ENCODE assay signal across 22 cellular contexts in the genomic region with DNA sequence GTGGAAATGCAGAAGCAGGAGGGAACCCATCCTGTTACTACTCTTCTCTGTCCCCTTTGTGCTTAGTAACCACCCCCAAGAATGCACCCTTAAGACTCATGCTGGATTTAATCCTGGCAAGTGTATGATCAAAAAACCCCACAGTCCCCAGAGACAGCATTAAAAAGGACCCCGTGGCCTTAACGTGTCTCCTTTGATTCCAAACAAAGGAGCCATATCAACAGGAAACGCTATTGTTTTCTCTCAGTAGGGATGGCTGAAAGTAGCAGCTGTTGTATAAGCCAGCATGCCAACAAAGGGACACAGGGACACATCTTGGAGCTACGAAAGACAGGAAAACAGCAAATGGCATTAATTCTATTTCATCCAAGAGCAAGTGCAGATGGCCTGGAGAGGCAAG.
DNase-seq lines count a peak whose midpoint lies in the region; ATAC-seq and TF ChIP-seq lines count a peak whose summit lies in the region.
"Had no signal": no experiment of that assay in that cellular context is flagged by ENCODE, and none has a peak within 500 bp of the region (broad histone marks: within the 10 kb centered on the region; RNA-seq: fewer than 3 reads in every experiment).

No MANE protein-coding gene starts in this region.

- no peak overlapping the region for H3K56ac ChIP-seq in H9 (ENCODE audit: insufficient read length, low read depth, low read length)

- no peak overlapping the region for H4K91ac ChIP-seq in H9 (ENCODE audit: insufficient read length, low read depth, low read length)

- H4K20me1 ChIP-seq in BLaER1 (no peaks in the 10 kb centered on the region), H9 (ENCODE audit: control insufficient read depth, insufficient read depth, insufficient read length) (no peaks in the 10 kb centered on the region)

- no peak for ATAC-seq in stimulated activated naive CD8-positive, alpha-beta T cell treated with anti-CD3 and anti-CD28 coated beads, Interleukin-15, amount 100 ng/mL, for 72 hours
- ATAC-seq in CD4-positive, alpha-beta T cell (ENCODE audit: poor library complexity): no peak
- ATAC-seq: activated CD4-positive, alpha-beta T cell treated with anti-CD3 and anti-CD28 coated beads for 36 hours; activated CD8-positive, alpha-beta memory T cell treated with anti-CD3 and anti-CD28 coated beads, Interleukin-2, amount 10 ng/mL, durations not matched to agents 7 days and 5 days; CD8-positive, alpha-beta T cell; gastrocnemius medialis; left lobe of liver; right cardiac atrium had no signal

- peaks cover 12% of the 10 kb centered on the region for H3K4me1 ChIP-seq in BLaER1
- peaks cover 4% of the 10 kb centered on the region; the same call in 1 of the 2 replicates for H3K4me1 ChIP-seq in H9 (ENCODE audit: insufficient read depth, low read length)
- H3K4me1 ChIP-seq in iPS-18a (ENCODE audit: control insufficient read depth, low read depth, low read length): peaks cover 18% of the 10 kb centered on the region
- H3K4me1 ChIP-seq: gastrocnemius medialis, testis had no signal

- no peak overlapping the region for H3K18ac ChIP-seq in H9 (ENCODE audit: insufficient read length, low read depth, low read length)

- H2AFZ ChIP-seq in H9 (ENCODE audit: low read length): no peak overlapping the region

- no peaks in the 10 kb centered on the region for H3K36me3 ChIP-seq in BLaER1
- no peaks in the 10 kb centered on the region for H3K36me3 ChIP-seq in iPS-18a (ENCODE audit: control insufficient read depth, low read depth, low read length)
- H3K36me3 ChIP-seq: gastrocnemius medialis had no signal

- POLR2A ChIA-PET in CD4-positive, alpha-beta T cell (lab: Charles Lee): no interaction called here

- no peak overlapping the region for H2BK12ac ChIP-seq in H9 (ENCODE audit: insufficient read length, low read depth, low read length)

- H3K9me3 Mint-ChIP-seq in H9: peaks cover 68 to 81% of the 10 kb centered on the region in 2 experiments
- H3K9me3 Mint-ChIP-seq in stimulated activated naive CD8-positive, alpha-beta T cell treated with anti-CD3 and anti-CD28 coated beads, Interleukin-15, amount 100 ng/mL, for 72 hours: no peaks in the 10 kb centered on the region
- peaks cover 4% of the 10 kb centered on the region for H3K9me3 Mint-ChIP-seq in CD4-positive, alpha-beta T cell
- H3K9me3 Mint-ChIP-seq: activated T-helper 2 cell treated with anti-CD3 and anti-CD28 coated beads, Interferon-gamma antibody, Interleukin-2, Interleukin-4, amounts not matched to agents 10 μg/mL and 5 μg/mL and 100 μg/mL, durations not matched to agents 14 hours and 24 hours and 36 hours; CD8-positive, alpha-beta T cell had no signal

- no peak overlapping the region for H2BK120ac ChIP-seq in H9 (ENCODE audit: low read depth, low read length, poor library complexity, severe bottlenecking)

- TF ChIP-seq CTCF in H9 (conservative IDR thresholded peaks at IDR 0.05): no peak
- TF ChIP-seq CTCF in CD4-positive, alpha-beta T cell (IDR thresholded peaks at IDR 0.05): no peak

- no peaks in the 10 kb centered on the region for H3K79me2 ChIP-seq in H9 (ENCODE audit: insufficient read depth, low read length)

- H3K4me3 ChIP-seq in BLaER1 (no peak overlapping the region), iPS-18a (ENCODE audit: low read length) (no peak overlapping the region)
- H3K4me3 ChIP-seq: gastrocnemius medialis, testis had no signal

- H3K27ac ChIP-seq in BLaER1 (no peak overlapping the region), H9 (ENCODE audit: insufficient read length, low read depth, low read length) (peak overlapping the region; percentile 67), iPS-18a (ENCODE audit: low read length) (peak overlapping the region; percentile 1)
- no peak overlapping the region for H3K27ac ChIP-seq in CD4-positive, alpha-beta T cell (ENCODE audit: low read depth, low read length)
- H3K27ac ChIP-seq: gastrocnemius medialis, testis had no signal

- CTCF ChIA-PET in CD4-positive, alpha-beta T cell (lab: Charles Lee): no interaction called here

- peaks cover 9 to 21% (median 13%) of the 10 kb centered on the region in 3 experiments; a peak in 6 of 7 replicates for H3K36me3 Mint-ChIP-seq in H9 (ENCODE audit: insufficient read depth in 1 of 3, low read depth in 3 of 3)
- no peaks in the 10 kb centered on the region for H3K36me3 Mint-ChIP-seq in CD4-positive, alpha-beta T cell (ENCODE audit: low read depth)
- H3K36me3 Mint-ChIP-seq: activated CD8-positive, alpha-beta memory T cell treated with anti-CD3 and anti-CD28 coated beads, Interleukin-2, amount 10 ng/mL, durations not matched to agents 7 days and 5 days; CD8-positive, alpha-beta T cell had no signal

- H3K4me3 Mint-ChIP-seq in H9: no peak overlapping the region
- no peak overlapping the region for H3K4me3 Mint-ChIP-seq in stimulated activated naive CD8-positive, alpha-beta T cell treated with anti-CD3 and anti-CD28 coated beads, Interleukin-15, amount 100 ng/mL, for 72 hours
- H3K4me3 Mint-ChIP-seq in CD4-positive, alpha-beta T cell: no peak overlapping the region
- H3K4me3 Mint-ChIP-seq: activated CD4-positive, alpha-beta T cell treated with anti-CD3 and anti-CD28 coated beads for 36 hours; activated CD8-positive, alpha-beta memory T cell treated with anti-CD3 and anti-CD28 coated beads, Interleukin-2, amount 10 ng/mL, durations not matched to agents 7 days and 5 days; CD8-positive, alpha-beta T cell; dendritic cell treated with granulocyte-macrophage colony-stimulating factor and Interleukin-4, amounts not matched to agents 40 ng/mL and 50 ng/mL, for 4 days had no signal

- no peak overlapping the region for H3K4ac ChIP-seq in H9 (ENCODE audit: low read depth, low read length)

- H3K4me1 Mint-ChIP-seq in H9: peaks cover 12 to 16% of the 10 kb centered on the region in 2 experiments
- no peaks in the 10 kb centered on the region for H3K4me1 Mint-ChIP-seq in stimulated activated naive CD8-positive, alpha-beta T cell treated with anti-CD3 and anti-CD28 coated beads, Interleukin-15, amount 100 ng/mL, for 72 hours
- H3K4me1 Mint-ChIP-seq in CD4-positive, alpha-beta T cell (ENCODE audit: low read depth): no peaks in the 10 kb centered on the region
- H3K4me1 Mint-ChIP-seq: activated CD8-positive, alpha-beta memory T cell treated with anti-CD3 and anti-CD28 coated beads, Interleukin-2, amount 10 ng/mL, durations not matched to agents 7 days and 5 days had no signal

- no peaks in the 10 kb centered on the region for H3K27me3 Mint-ChIP-seq in H9 (ENCODE audit: low read depth)
- no peaks in the 10 kb centered on the region for H3K27me3 Mint-ChIP-seq in stimulated activated naive CD8-positive, alpha-beta T cell treated with anti-CD3 and anti-CD28 coated beads, Interleukin-15, amount 100 ng/mL, for 72 hours
- no peaks in the 10 kb centered on the region for H3K27me3 Mint-ChIP-seq in CD4-positive, alpha-beta T cell
- H3K27me3 Mint-ChIP-seq: activated CD4-positive, alpha-beta T cell treated with anti-CD3 and anti-CD28 coated beads for 36 hours; activated CD8-positive, alpha-beta memory T cell treated with anti-CD3 and anti-CD28 coated beads, Interleukin-2, amount 10 ng/mL, durations not matched to agents 7 days and 5 days; dendritic cell treated with granulocyte-macrophage colony-stimulating factor and Interleukin-4, amounts not matched to agents 40 ng/mL and 50 ng/mL, for 4 days had no signal

- peaks cover 62% of the 10 kb centered on the region for H3K27me3 ChIP-seq in BLaER1
- no peaks in the 10 kb centered on the region for H3K27me3 ChIP-seq in H9 (ENCODE audit: insufficient read depth, low read length)
- H3K27me3 ChIP-seq in iPS-18a (ENCODE audit: control insufficient read depth, insufficient read depth, low read length): no peaks in the 10 kb centered on the region
- H3K27me3 ChIP-seq in CD4-positive, alpha-beta T cell (ENCODE audit: control insufficient read depth, insufficient read depth, low read length): no peaks in the 10 kb centered on the region
- H3K27me3 ChIP-seq: gastrocnemius medialis, testis had no signal

- no peak overlapping the region for H2BK20ac ChIP-seq in H9 (ENCODE audit: low read depth, low read length, poor library complexity, severe bottlenecking)

- H3T11ph ChIP-seq in H9 (ENCODE audit: low read length): no peak overlapping the region

- no peaks in the 10 kb centered on the region for H3K79me1 ChIP-seq in H9 (ENCODE audit: insufficient read depth, low read depth, low read length, poor library complexity, severe bottlenecking)

- peak overlapping the region in 2 of 3 experiments; percentile 93; a peak in 4 of 7 replicates for H3K27ac Mint-ChIP-seq in H9
- H3K27ac Mint-ChIP-seq in stimulated activated naive CD8-positive, alpha-beta T cell treated with anti-CD3 and anti-CD28 coated beads, Interleukin-15, amount 100 ng/mL, for 72 hours: no peak overlapping the region
- H3K27ac Mint-ChIP-seq in CD4-positive, alpha-beta T cell: no peak overlapping the region
- H3K27ac Mint-ChIP-seq: activated CD4-positive, alpha-beta T cell treated with anti-CD3 and anti-CD28 coated beads for 36 hours; activated CD8-positive, alpha-beta memory T cell treated with anti-CD3 and anti-CD28 coated beads, Interleukin-2, amount 10 ng/mL, durations not matched to agents 7 days and 5 days; activated T-helper 2 cell treated with anti-CD3 and anti-CD28 coated beads, Interferon-gamma antibody, Interleukin-2, Interleukin-4, amounts not matched to agents 10 μg/mL and 5 μg/mL and 100 μg/mL, durations not matched to agents 14 hours and 24 hours and 36 hours; CD8-positive, alpha-beta T cell; dendritic cell treated with granulocyte-macrophage colony-stimulating factor and Interleukin-4, amounts not matched to agents 40 ng/mL and 50 ng/mL, for 4 days had no signal

- intact Hi-C loops in CD4-positive, alpha-beta T cell (cut with DNase I, micrococcal nuclease): no loop called here

- no peak overlapping the region for H2AK5ac ChIP-seq in H9 (ENCODE audit: insufficient read length, low read length)

- DNase-seq in H9: peak; percentile 28
- peak; percentile 80 for DNase-seq in NCI-H345 (lab: John Stamatoyannopoulos, UW)
- no peak for DNase-seq in stimulated activated naive CD8-positive, alpha-beta T cell treated with anti-CD3 and anti-CD28 coated beads, Interleukin-15, amount 100 ng/mL, for 72 hours
- no peak for DNase-seq in cerebellar nuclear complex (lab: John Stamatoyannopoulos, UW)
- no peak for DNase-seq in CD4-positive, alpha-beta T cell
- DNase-seq in activated T-cell treated with anti-CD3 and anti-CD28 coated beads, Interleukin-2, amount 50 U/mL, for 1 hour: no peak
- DNase-seq: activated CD4-positive, alpha-beta T cell treated with anti-CD3 and anti-CD28 coated beads for 36 hours; activated CD8-positive, alpha-beta memory T cell treated with anti-CD3 and anti-CD28 coated beads, Interleukin-2, amount 10 ng/mL, durations not matched to agents 7 days and 5 days; CD8-positive, alpha-beta T cell; erythroblast; gastrocnemius medialis; KG1; NCI-H2227 treated with DMSO at 0.1 percent for 48 hours; occipital lobe; right cardiac atrium; SW 1271; testis had no signal

- H3K23me2 ChIP-seq in H9 (ENCODE audit: insufficient read length, low read depth, low read length, poor library complexity, severe bottlenecking): no peaks in the 10 kb centered on the region

- WGBS in H9 (ENCODE audit: extremely low coverage, insufficient read length, low lambda C conversion rate): no CpG with 5 or more reads among the region's 4 CpGs

- H3K4me2 ChIP-seq in BLaER1: peak overlapping the region; percentile 24
- H3K4me2 ChIP-seq in H9 (ENCODE audit: insufficient read depth, insufficient read length, low read length): no peak overlapping the region

- H2BK5ac ChIP-seq in H9 (ENCODE audit: insufficient read length, low read length): no peak overlapping the region

- no peak overlapping the region for H4K8ac ChIP-seq in H9 (replicated peaks; ENCODE audit: insufficient read length, low read depth, low read length)

- H3K9ac ChIP-seq in BLaER1 (no peak overlapping the region), H9 (ENCODE audit: extremely low read depth, insufficient read length, low read length) (no peak overlapping the region), iPS-18a (ENCODE audit: low read length) (no peak overlapping the region)

- H3K23ac ChIP-seq in H9 (ENCODE audit: insufficient read length, low read depth, low read length): no peak overlapping the region

- no peak overlapping the region for H4K5ac ChIP-seq in H9 (ENCODE audit: insufficient read length, low read depth, low read length)

- H3K9me3 ChIP-seq in BLaER1 (peaks cover 6% of the 10 kb centered on the region), H9 (ENCODE audit: control insufficient read depth, low read depth, low read length) (no peaks in the 10 kb centered on the region), iPS-18a (ENCODE audit: control insufficient read depth, low read depth, low read length) (no peaks in the 10 kb centered on the region)
- no peaks in the 10 kb centered on the region for H3K9me3 ChIP-seq in CD4-positive, alpha-beta T cell (ENCODE audit: control insufficient read depth, low read length)
- H3K9me3 ChIP-seq: gastrocnemius medialis, testis had no signal

- H2BK15ac ChIP-seq in H9 (ENCODE audit: low read depth, low read length): no peak overlapping the region

- H3K14ac ChIP-seq in H9 (ENCODE audit: insufficient read depth, low read length): no peak overlapping the region

Comparison
In these comparisons a context has a peak if more than half of its experiments do, and no peak if none do; other contexts are left out.
1. H3K27ac ChIP-seq: peak in H9 (single experiment) and iPS-18a (single experiment); none in BLaER1 (single experiment) and CD4-positive, alpha-beta T cell (single experiment).
2. DNase-seq: peak in H9 (single experiment) and NCI-H345 (single experiment); none in stimulated activated naive CD8-positive, alpha-beta T cell treated with anti-CD3 and anti-CD28 coated beads, Interleukin-15, amount 100 ng/mL, for 72 hours (0 of 2), cerebellar nuclear complex (0 of 2), CD4-positive, alpha-beta T cell (0 of 10) and activated T-cell treated with anti-CD3 and anti-CD28 coated beads, Interleukin-2, amount 50 U/mL, for 1 hour (single experiment).
3. H3K27ac Mint-ChIP-seq: peak in H9 (2 of 3); none in stimulated activated naive CD8-positive, alpha-beta T cell treated with anti-CD3 and anti-CD28 coated beads, Interleukin-15, amount 100 ng/mL, for 72 hours (0 of 2) and CD4-positive, alpha-beta T cell (single experiment).